8 cellular contexts compared by ENCODE assay signal in the genomic region with DNA sequence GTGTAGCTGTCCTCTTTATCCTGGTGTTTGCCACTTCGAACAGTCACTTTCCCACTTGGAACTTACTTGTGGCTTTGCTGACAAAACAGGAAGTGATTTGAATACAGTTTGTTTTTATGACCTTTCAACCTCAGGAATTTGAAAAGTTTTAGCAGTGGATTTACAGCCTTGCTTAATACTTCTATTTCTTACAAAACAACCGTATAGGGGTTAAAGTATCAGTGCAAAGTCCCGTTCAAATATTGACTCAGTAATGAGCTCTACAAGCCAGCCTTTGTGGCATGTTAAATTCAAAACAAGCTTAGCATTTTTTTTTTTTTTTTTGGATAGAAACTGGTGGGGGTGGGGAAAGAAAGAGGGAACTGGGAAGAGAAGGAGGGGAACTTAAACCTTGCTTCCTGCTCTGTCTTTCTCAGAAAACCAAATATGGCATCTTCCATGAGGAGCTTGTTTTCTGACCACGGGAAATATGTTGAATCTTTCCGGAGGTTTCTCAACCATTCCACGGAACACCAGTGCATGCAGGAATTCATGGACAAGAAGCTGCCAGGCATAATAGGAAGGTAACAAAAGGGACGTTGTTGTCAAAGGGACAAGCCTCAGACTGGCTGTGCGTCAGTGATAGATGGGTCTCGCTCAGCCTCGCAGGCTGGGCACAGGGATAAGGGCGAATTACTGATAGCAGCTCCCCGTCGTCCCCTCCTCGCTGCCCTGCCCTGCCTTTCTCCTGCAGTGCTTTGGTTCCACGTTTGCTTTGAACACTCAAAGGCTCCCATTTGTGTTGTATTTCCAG. TPM values are rescaled to one million over a fixed set of nuclear protein-coding genes. Genes with fewer than 3 reads are reported as not detected.
DNase-seq lines count a peak whose midpoint lies in the region; ATAC-seq and TF ChIP-seq lines count a peak whose summit lies in the region.

A gene (plus strand): TSS at position 408 of the 793 bp plus-strand sequence. CDS start 19 bp downstream, at position 427.

- TF ChIP-seq CTCF in dorsolateral prefrontal cortex (IDR thresholded peaks at IDR 0.05 in 54 of 56, conservative IDR thresholded peaks at IDR 0.05 in 2 of 56; ENCODE audit: low read depth in 1 of 56, partially characterized antibody in 56 of 56) (no peak), liver (IDR thresholded peaks at IDR 0.05; ENCODE audit: low read depth, low read length, missing input control) (no peak), thoracic aorta (IDR thresholded peaks at IDR 0.05) (no peak)

- H3K9me3 Mint-ChIP-seq in immature natural killer cell = peaks cover 3 to 17% (median 10%) of the 10 kb centered on the region in 6 donors

- intact Hi-C loops in dorsolateral prefrontal cortex (cut with DNase I) = no loop called here

- H3K27ac ChIP-seq in dorsolateral prefrontal cortex (peak within 1 kb of the TSS; percentile 11 to 93 (median 85)), liver (ENCODE audit: low read depth in 1 of 2, low read length in 2 of 2) (peak within 1 kb of the TSS; percentile 95 to 99), thoracic aorta (peak within 1 kb of the TSS; percentile 91)

- TF ChIP-seq RAD21 in liver (IDR thresholded peaks at IDR 0.05) = peak; percentile 46 to 52

- ATAC-seq in thoracic aorta (ENCODE audit: insufficient number of reproducible peaks, low FRiP score, low read depth) (peak; percentile 83), HG03045 (IDR thresholded peaks at IDR 0.05; ENCODE audit: unreplicated experiment) (no peak)

- H3K9me3 ChIP-seq in liver (ENCODE audit: control insufficient read depth in 4 of 4, low read length in 3 of 4) = no peaks in the 10 kb centered on the region
- H3K9me3 ChIP-seq in thoracic aorta = no peaks in the 10 kb centered on the region

- H3K4me1 ChIP-seq in liver (ENCODE audit: control insufficient read depth in 4 of 4, insufficient read depth in 4 of 4, low read length in 3 of 4) (peaks cover 9 to 36% (median 18%) of the 10 kb centered on the region in 4 donors), thoracic aorta (ENCODE audit: control insufficient read depth in 1 of 2, low read depth in 2 of 2) (peaks cover 12 to 41% of the 10 kb centered on the region in 2 donors)

- H3K4me3 ChIP-seq in dorsolateral prefrontal cortex (peak within 1 kb of the TSS; percentile 42 to 77 (median 64)), liver (ENCODE audit: low read depth in 1 of 3, low read length in 3 of 3) (peak within 1 kb of the TSS; percentile 90 to 97 (median 94)), thoracic aorta (peak within 1 kb of the TSS; percentile 78)

- H3K9ac ChIP-seq in liver (ENCODE audit: low read depth in 1 of 2, low read length in 2 of 2) = peak within 1 kb of the TSS; percentile 92 to 99

- WGBS in liver = 4% methylated on average over 15 of the region's 15 CpGs

- H3K4me3 Mint-ChIP-seq in immature natural killer cell = no peak within 1 kb of the TSS

- no peaks in the 10 kb centered on the region for H3K4me1 Mint-ChIP-seq in immature natural killer cell

- DNase-seq in DMS153 treated with DMSO at 0.1 percent for 48 hours (lab: John Stamatoyannopoulos, UW; ENCODE audit: unreplicated experiment) = peak; percentile 32
- peak; percentile 23 for DNase-seq in NCI-H82 treated with DMSO at 0.1 percent for 48 hours (lab: John Stamatoyannopoulos, UW; ENCODE audit: unreplicated experiment)
- DNase-seq in dorsolateral prefrontal cortex = peak; percentile 9 to 67 (median 58)
- DNase-seq in thoracic aorta (ENCODE audit: low spot score) = no peak
- DNase-seq in immature natural killer cell = no peak
- no peak for DNase-seq in stimulated activated CD4-positive, alpha-beta T cell treated with anti-CD3 and anti-CD28 coated beads, Interleukin-4, amount 100 ng/mL, for 4 hours

- H3K27me3 Mint-ChIP-seq in immature natural killer cell (ENCODE audit: low read depth in 3 of 3) = peaks cover 0 to 2% (median 1%) of the 10 kb centered on the region in 3 donors

- no peaks in the 10 kb centered on the region for H3K36me3 Mint-ChIP-seq in immature natural killer cell

- peaks cover 0 to 5% (median 0%) of the 10 kb centered on the region in 4 donors for H3K36me3 ChIP-seq in liver (ENCODE audit: control insufficient read depth in 4 of 4, insufficient read depth in 3 of 4, low read depth in 1 of 4, low read length in 3 of 4)
- H3K36me3 ChIP-seq in thoracic aorta = no peaks in the 10 kb centered on the region

- no peak within 1 kb of the TSS for H3K27ac Mint-ChIP-seq in immature natural killer cell

- H3K27me3 ChIP-seq in dorsolateral prefrontal cortex (no peaks in the 10 kb centered on the region), liver (ENCODE audit: control insufficient read depth in 4 of 4, insufficient read depth in 4 of 4, low read length in 3 of 4) (no peaks in the 10 kb centered on the region), thoracic aorta (replicated peaks; ENCODE audit: insufficient read depth) (no peaks in the 10 kb centered on the region)

TF ChIP-seq in liver, 16 proteins besides CTCF, POLR2A, EP300 and RAD21:
- peak; percentile 93 for TF ChIP-seq YY1 (IDR thresholded peaks at IDR 0.05)
- peak; percentile 63 to 89 for TF ChIP-seq JUND (IDR thresholded peaks at IDR 0.05)
- TF ChIP-seq GABPA (IDR thresholded peaks at IDR 0.05 in 1 of 2, conservative IDR thresholded peaks at IDR 0.05 in 1 of 2) = peak; percentile 34 to 65
- TF ChIP-seq, protein P1, sequence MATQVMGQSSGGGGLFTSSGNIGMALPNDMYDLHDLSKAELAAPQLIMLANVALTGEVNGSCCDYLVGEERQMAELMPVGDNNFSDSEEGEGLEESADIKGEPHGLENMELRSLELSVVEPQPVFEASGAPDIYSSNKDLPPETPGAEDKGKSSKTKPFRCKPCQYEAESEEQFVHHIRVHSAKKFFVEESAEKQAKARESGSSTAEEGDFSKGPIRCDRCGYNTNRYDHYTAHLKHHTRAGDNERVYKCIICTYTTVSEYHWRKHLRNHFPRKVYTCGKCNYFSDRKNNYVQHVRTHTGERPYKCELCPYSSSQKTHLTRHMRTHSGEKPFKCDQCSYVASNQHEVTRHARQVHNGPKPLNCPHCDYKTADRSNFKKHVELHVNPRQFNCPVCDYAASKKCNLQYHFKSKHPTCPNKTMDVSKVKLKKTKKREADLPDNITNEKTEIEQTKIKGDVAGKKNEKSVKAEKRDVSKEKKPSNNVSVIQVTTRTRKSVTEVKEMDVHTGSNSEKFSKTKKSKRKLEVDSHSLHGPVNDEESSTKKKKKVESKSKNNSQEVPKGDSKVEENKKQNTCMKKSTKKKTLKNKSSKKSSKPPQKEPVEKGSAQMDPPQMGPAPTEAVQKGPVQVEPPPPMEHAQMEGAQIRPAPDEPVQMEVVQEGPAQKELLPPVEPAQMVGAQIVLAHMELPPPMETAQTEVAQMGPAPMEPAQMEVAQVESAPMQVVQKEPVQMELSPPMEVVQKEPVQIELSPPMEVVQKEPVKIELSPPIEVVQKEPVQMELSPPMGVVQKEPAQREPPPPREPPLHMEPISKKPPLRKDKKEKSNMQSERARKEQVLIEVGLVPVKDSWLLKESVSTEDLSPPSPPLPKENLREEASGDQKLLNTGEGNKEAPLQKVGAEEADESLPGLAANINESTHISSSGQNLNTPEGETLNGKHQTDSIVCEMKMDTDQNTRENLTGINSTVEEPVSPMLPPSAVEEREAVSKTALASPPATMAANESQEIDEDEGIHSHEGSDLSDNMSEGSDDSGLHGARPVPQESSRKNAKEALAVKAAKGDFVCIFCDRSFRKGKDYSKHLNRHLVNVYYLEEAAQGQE (IDR thresholded peaks at IDR 0.05) = peak; percentile 41
- peak; percentile 93 for TF ChIP-seq NR2F2 (IDR thresholded peaks at IDR 0.05)
- TF ChIP-seq, protein P2, sequence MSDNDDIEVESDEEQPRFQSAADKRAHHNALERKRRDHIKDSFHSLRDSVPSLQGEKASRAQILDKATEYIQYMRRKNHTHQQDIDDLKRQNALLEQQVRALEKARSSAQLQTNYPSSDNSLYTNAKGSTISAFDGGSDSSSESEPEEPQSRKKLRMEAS (IDR thresholded peaks at IDR 0.05) = peak; percentile 80
- TF ChIP-seq, protein P3, sequence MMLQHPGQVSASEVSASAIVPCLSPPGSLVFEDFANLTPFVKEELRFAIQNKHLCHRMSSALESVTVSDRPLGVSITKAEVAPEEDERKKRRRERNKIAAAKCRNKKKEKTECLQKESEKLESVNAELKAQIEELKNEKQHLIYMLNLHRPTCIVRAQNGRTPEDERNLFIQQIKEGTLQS (IDR thresholded peaks at IDR 0.05) = peak; percentile 54
- peak; percentile 97 for TF ChIP-seq SP1 (IDR thresholded peaks at IDR 0.05)
- peak; percentile 68 for TF ChIP-seq FOXA2 (IDR thresholded peaks at IDR 0.05)
- TF ChIP-seq, protein P4, sequence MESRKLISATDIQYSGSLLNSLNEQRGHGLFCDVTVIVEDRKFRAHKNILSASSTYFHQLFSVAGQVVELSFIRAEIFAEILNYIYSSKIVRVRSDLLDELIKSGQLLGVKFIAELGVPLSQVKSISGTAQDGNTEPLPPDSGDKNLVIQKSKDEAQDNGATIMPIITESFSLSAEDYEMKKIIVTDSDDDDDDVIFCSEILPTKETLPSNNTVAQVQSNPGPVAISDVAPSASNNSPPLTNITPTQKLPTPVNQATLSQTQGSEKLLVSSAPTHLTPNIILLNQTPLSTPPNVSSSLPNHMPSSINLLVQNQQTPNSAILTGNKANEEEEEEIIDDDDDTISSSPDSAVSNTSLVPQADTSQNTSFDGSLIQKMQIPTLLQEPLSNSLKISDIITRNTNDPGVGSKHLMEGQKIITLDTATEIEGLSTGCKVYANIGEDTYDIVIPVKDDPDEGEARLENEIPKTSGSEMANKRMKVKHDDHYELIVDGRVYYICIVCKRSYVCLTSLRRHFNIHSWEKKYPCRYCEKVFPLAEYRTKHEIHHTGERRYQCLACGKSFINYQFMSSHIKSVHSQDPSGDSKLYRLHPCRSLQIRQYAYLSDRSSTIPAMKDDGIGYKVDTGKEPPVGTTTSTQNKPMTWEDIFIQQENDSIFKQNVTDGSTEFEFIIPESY (IDR thresholded peaks at IDR 0.05) = peak; percentile 77
- TF ChIP-seq EGR1 (IDR thresholded peaks at IDR 0.05; ENCODE audit: low read depth in 2 of 2) = peak; percentile 45 to 71
- peak; percentile 80 for TF ChIP-seq TAF1 (conservative IDR thresholded peaks at IDR 0.05)
- TF ChIP-seq RXRA (IDR thresholded peaks at IDR 0.05) = peak; percentile 85
- TF ChIP-seq FOXA1 (IDR thresholded peaks at IDR 0.05) = peak; percentile 50
- TF ChIP-seq HNF4G (IDR thresholded peaks at IDR 0.05) = peak; percentile 95
- peak; percentile 98 for TF ChIP-seq HNF4A (conservative IDR thresholded peaks at IDR 0.05)

RNA-seq across cellular contexts. Expression of the gene that starts here (rescaled TPM):
- total RNA-seq in dorsolateral prefrontal cortex (10 to 100 TPM; 10.4 to 30.0 (median 19.8) TPM), liver (100 to 1,000 TPM in 1 of 2 donors, 10 to 100 TPM in 1; 93.6 to 103 TPM), thoracic aorta (10 to 100 TPM; 57.0 to 67.2 TPM)
- polyA plus RNA-seq in liver (10 to 100 TPM; 44.4 to 63.4 TPM), immature natural killer cell (1 to 10 TPM in 1 of 3 donors, under 1 TPM in 1, not detected in 1; 0.78 to 1.3 TPM)

Comparison
In these comparisons a context has a peak if more than half of its experiments do, and no peak if none do; other contexts are left out.
1. RNA of the gene that starts here (polyA plus RNA-seq): 44.4 to 63.4 TPM in liver; 0.78 to 1.3 TPM in immature natural killer cell; every median in the first group is over 10 times any median in the second.
2. DNase-seq: peak in DMS153 treated with DMSO at 0.1 percent for 48 hours (single experiment), NCI-H82 treated with DMSO at 0.1 percent for 48 hours (single experiment) and dorsolateral prefrontal cortex (10 of 10); none in thoracic aorta (single experiment), immature natural killer cell (0 of 3) and stimulated activated CD4-positive, alpha-beta T cell treated with anti-CD3 and anti-CD28 coated beads, Interleukin-4, amount 100 ng/mL, for 4 hours (0 of 2).
3. Peak in every context shown above with its lines, with median percentiles within 50 percentile points of each other: H3K27ac ChIP-seq and H3K4me3 ChIP-seq.